ENCODE assay signal across 1 cellular context in the genomic region with DNA sequence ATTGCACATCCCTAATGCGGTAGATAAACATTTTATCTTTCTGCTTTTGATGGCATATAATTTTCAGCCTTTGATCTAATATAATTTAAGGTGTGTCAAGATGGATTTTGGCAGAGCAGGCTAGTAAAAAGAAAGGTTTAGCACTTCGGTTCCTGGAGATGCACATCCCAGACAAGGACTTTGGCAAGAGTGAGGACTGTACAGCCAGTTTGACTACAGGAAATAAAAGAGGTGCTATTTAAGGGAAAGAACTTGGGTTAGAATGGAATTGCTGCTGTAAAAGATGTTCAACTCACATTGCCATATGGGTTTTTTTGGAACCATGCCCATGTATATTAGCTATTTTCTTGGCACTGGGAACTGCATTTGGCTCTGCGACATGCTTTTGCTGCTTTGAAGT.
TF ChIP-seq lines count a peak whose summit lies in the region.

No MANE protein-coding gene starts in this region.

TF ChIP-seq in SK-N-SH, 30 proteins besides CTCF, POLR2A, EP300 and RAD21 (continued from another document):
- TF ChIP-seq FOSL2 (IDR thresholded peaks at IDR 0.05; ENCODE audit: borderline replicate concordance, low read depth) = no peak
- 0 out of 2 replicates have a peak, but pooled peaks have one; percentile 21 for TF ChIP-seq NFIC (IDR thresholded peaks at IDR 0.05; ENCODE audit: borderline replicate concordance)
- no peak for TF ChIP-seq RCOR1 (IDR thresholded peaks at IDR 0.05; ENCODE audit: low read length)
TF ChIP-seq in SK-N-SH: peak in this region for 2.
